ENCODE assay signal across 8 cellular contexts in genomic region chr5:178626484-178627258, GRCh38. TPM values are rescaled to one million over a fixed set of nuclear protein-coding genes. Genes with fewer than 3 reads are reported as not detected.
DNase-seq lines count a peak whose midpoint lies in the region; ATAC-seq, FAIRE-seq and TF ChIP-seq lines count a peak whose summit lies in the region.

Gene CLK4, minus strand, starts transcription at chr5:178627050. Its CDS starts 3,634 bp downstream, at chr5:178623416.

- H3K27me3 ChIP-seq in HUES64 (ENCODE audit: insufficient read depth, low read length), result peaks cover 25% of the 10 kb centered on the region
- H3K27me3 ChIP-seq in OCI-LY3 (ENCODE audit: low read depth, low read length), result no peaks in the 10 kb centered on the region
- no peaks in the 10 kb centered on the region for H3K27me3 ChIP-seq in endothelial cell of umbilical vein (ENCODE audit: control insufficient read depth in 2 of 2, insufficient read depth in 2 of 2, low read length in 2 of 2)

- H3K9ac ChIP-seq in HUES64 (ENCODE audit: low read depth, low read length), result peak within 1 kb of the TSS; percentile 94
- peak within 1 kb of the TSS; percentile 95 for H3K9ac ChIP-seq in OCI-LY3 (ENCODE audit: low read length)
- H3K9ac ChIP-seq in endothelial cell of umbilical vein (replicated peaks; ENCODE audit: extremely low read depth, insufficient read depth, low read length), result peak within 1 kb of the TSS; percentile 92

- TSS peak; percentile 38 for BruUV-seq in endothelial cell of umbilical vein (replicated peaks; lab: Mats Ljungman, UMichigan)

- POLR2A ChIA-PET in endothelial cell of umbilical vein (lab: Charles Lee), result interaction anchor here (0.6 kb wide), 1 partner anchor 398 kb away, joined by 3 read pairs; no protein-coding TSS in a partner anchor

- H4K20me1 ChIP-seq in OCI-LY3 (ENCODE audit: insufficient read depth, low read length) (peaks cover 26% of the 10 kb centered on the region), endothelial cell of umbilical vein (replicated peaks; ENCODE audit: control insufficient read depth, extremely low read depth, insufficient read depth, low read length) (no peaks in the 10 kb centered on the region)

- ATAC-seq in GM21515 (IDR thresholded peaks at IDR 0.05; ENCODE audit: unreplicated experiment), result peak; percentile 77

- WGBS in HUES64, result under 1% methylated on average over 70 of the region's 79 CpGs

- dilution Hi-C loops in endothelial cell of umbilical vein (cut with MboI; ENCODE audit: extremely low pct_ligation_motif_present, low sequenced_read_pairs), result no loop called here

- CTCF ChIA-PET in endothelial cell of umbilical vein (lab: Charles Lee), result no interaction called here

- FAIRE-seq in endothelial cell of umbilical vein (lab: Jason Lieb, UNC), result peak; percentile 84

- H3K4me3 ChIP-seq in HUES64 (ENCODE audit: low read length) (peak within 1 kb of the TSS; percentile 94), OCI-LY3 (ENCODE audit: low read length) (peak within 1 kb of the TSS; percentile 97), endothelial cell of umbilical vein (replicated peaks in 1 of 3; ENCODE audit: insufficient read depth in 1 of 3, low read depth in 1 of 3, low read length in 3 of 3) (peak within 1 kb of the TSS; percentile 90 to 97 (median 93))

- DNase-seq in D341Med (ENCODE audit: low spot score) (peak; percentile 97), endothelial cell of umbilical vein (ENCODE audit: low read depth, low spot score) (peak; percentile 92), middle frontal gyrus (ENCODE audit: extremely low spot score, low spot score) (peak; percentile 93)
- peak; percentile 98 for DNase-seq in activated CD8-positive, alpha-beta memory T cell treated with anti-CD3 and anti-CD28 coated beads, Interleukin-2, amount 50 U/mL, for 48 hours
- DNase-seq in stimulated activated CD8-positive, alpha-beta memory T cell treated with anti-CD3 and anti-CD28 coated beads, Interleukin-2, amount 100 ng/mL, for 1 hour (ENCODE audit: low read depth in 2 of 2), result peak; percentile 94 to 95

- peak; percentile 91 for TF ChIP-seq POLR2A in endothelial cell of umbilical vein (IDR thresholded peaks at IDR 0.05; ENCODE audit: low read depth, low read length)

- intact Hi-C loops in endothelial cell of umbilical vein (cut with micrococcal nuclease), result loop anchor here (1.0 to 10.0 kb wide), 7 partner anchors 16 to 926 kb away; partner anchors contain the start of genes RUFY1, ZNF354A and ZNF879

- H3K79me2 ChIP-seq in OCI-LY3 (ENCODE audit: low read length), result peaks cover 52% of the 10 kb centered on the region
- peaks cover 37% of the 10 kb centered on the region for H3K79me2 ChIP-seq in endothelial cell of umbilical vein (ENCODE audit: control insufficient read depth, insufficient read depth, low read length)

- H3K9me3 ChIP-seq in HUES64 (ENCODE audit: insufficient read depth, low read depth, low read length), result no peaks in the 10 kb centered on the region
- no peaks in the 10 kb centered on the region for H3K9me3 ChIP-seq in OCI-LY3 (ENCODE audit: insufficient read depth, low read length)
- H3K9me3 ChIP-seq in endothelial cell of umbilical vein (replicated peaks; ENCODE audit: control insufficient read depth, insufficient read depth, low read length), result no peaks in the 10 kb centered on the region

- H2AFZ ChIP-seq in OCI-LY3 (ENCODE audit: low read depth, low read length), result peak within 1 kb of the TSS; percentile 90
- H2AFZ ChIP-seq in endothelial cell of umbilical vein (ENCODE audit: low read depth, low read length), result peak within 1 kb of the TSS; percentile 91

- peaks cover 23% of the 10 kb centered on the region for H3K4me1 ChIP-seq in HUES64 (ENCODE audit: insufficient read depth, low read length)
- H3K4me1 ChIP-seq in OCI-LY3 (ENCODE audit: low read length), result peaks cover 28% of the 10 kb centered on the region
- H3K4me1 ChIP-seq in endothelial cell of umbilical vein (ENCODE audit: control insufficient read depth, extremely low read depth, insufficient read depth, low read length), result peaks cover 9% of the 10 kb centered on the region

- H3K9me1 ChIP-seq in endothelial cell of umbilical vein (replicated peaks; ENCODE audit: control insufficient read depth, extremely low read depth, insufficient read depth, low read length), result no peaks in the 10 kb centered on the region

- H3K27ac ChIP-seq in HUES64 (ENCODE audit: low read depth, low read length) (peak within 1 kb of the TSS; percentile 85), OCI-LY3 (ENCODE audit: low read length) (peak within 1 kb of the TSS; percentile 77), endothelial cell of umbilical vein (ENCODE audit: insufficient read depth, low read depth, low read length) (peak within 1 kb of the TSS; percentile 61)

- peak within 1 kb of the TSS; percentile 85 for H3K4me2 ChIP-seq in OCI-LY3 (ENCODE audit: low read length)
- H3K4me2 ChIP-seq in endothelial cell of umbilical vein (ENCODE audit: insufficient read depth, low read length), result peak within 1 kb of the TSS; percentile 98

- peaks cover 15% of the 10 kb centered on the region for H3K36me3 ChIP-seq in HUES64 (ENCODE audit: insufficient read depth, low read length)
- peaks cover 13% of the 10 kb centered on the region for H3K36me3 ChIP-seq in OCI-LY3 (replicated peaks; ENCODE audit: low read depth, low read length)
- peaks cover 1 to 6% of the 10 kb centered on the region in 2 experiments for H3K36me3 ChIP-seq in endothelial cell of umbilical vein (ENCODE audit: control insufficient read depth in 2 of 2, extremely low read depth in 1 of 2, insufficient read depth in 2 of 2, low read length in 2 of 2)

- TF ChIP-seq CTCF in OCI-LY3 (IDR thresholded peaks at IDR 0.05; ENCODE audit: low read depth, low read length), result no peak
- TF ChIP-seq CTCF in endothelial cell of umbilical vein (IDR thresholded peaks at IDR 0.05; ENCODE audit: extremely low read depth in 1 of 2, insufficient read depth in 1 of 2, low read depth in 1 of 2, low read length in 2 of 2), result no peak

TF ChIP-seq in endothelial cell of umbilical vein, 7 proteins besides CTCF, POLR2A, EP300 and RAD21:
- no peak for TF ChIP-seq FOS (IDR thresholded peaks at IDR 0.05; ENCODE audit: borderline replicate concordance, insufficient read depth, low read length)
- peak; percentile 86 for TF ChIP-seq POLR2AphosphoS5 (IDR thresholded peaks at IDR 0.05; ENCODE audit: insufficient read depth, low read depth, low read length)
- no peak for TF ChIP-seq MYC (IDR thresholded peaks at IDR 0.05; ENCODE audit: low read depth, low read length)
- TF ChIP-seq GATA2 (IDR thresholded peaks at IDR 0.05; ENCODE audit: insufficient read depth, insufficient read length, low read depth, low read length), result no peak
- peak; percentile 83 for TF ChIP-seq MAX (IDR thresholded peaks at IDR 0.05; ENCODE audit: insufficient read depth, insufficient read length)
- no peak for TF ChIP-seq EZH2 (IDR thresholded peaks at IDR 0.05; ENCODE audit: borderline replicate concordance, low read depth, low read length, severe bottlenecking)
- no peak for TF ChIP-seq JUN (IDR thresholded peaks at IDR 0.05; ENCODE audit: borderline replicate concordance, insufficient read depth, insufficient read length, low read depth)
TF ChIP-seq in endothelial cell of umbilical vein: peak in this region for 2.

RNA-seq across cellular contexts. Expression of gene CLK4, which starts in this region (rescaled TPM):
- 7.0 TPM for polyA plus RNA-seq in HUES64 (2013, experiment 1 of 2)
- polyA plus RNA-seq in HUES64 (2013, experiment 2 of 2), result 7.0 TPM
- 19.2 and 19.5 TPM in 2 replicates for total RNA-seq in endothelial cell of umbilical vein
- polyA plus RNA-seq in endothelial cell of umbilical vein, result 6.8 and 7.0 TPM in 2 replicates
- 4.0 and 4.4 TPM in 2 replicates for polyA plus RNA-seq in endothelial cell of umbilical vein (2011; cell fraction: cytosol; rRNA removed)
- 48.5 and 62.7 TPM in 2 replicates for polyA plus RNA-seq in endothelial cell of umbilical vein (2011; cell fraction: nucleus; rRNA removed)
- polyA plus RNA-seq in endothelial cell of umbilical vein (2012), result 6.2 and 6.6 TPM in 2 replicates
- 20.8 and 27.5 TPM in 2 replicates for polyA minus RNA-seq in endothelial cell of umbilical vein
- polyA minus RNA-seq in endothelial cell of umbilical vein (2011; cell fraction: cytosol; rRNA and poly(A)+ RNA removed), result 8.3 TPM
- polyA minus RNA-seq in endothelial cell of umbilical vein (2011; cell fraction: nucleus; rRNA and poly(A)+ RNA removed), result 50.5 and 85.9 TPM in 2 replicates

Comparison
In these comparisons a context has a peak if more than half of its experiments do, and no peak if none do; other contexts are left out.
1. Peak in every context shown above with its lines: DNase-seq, ATAC-seq, H3K4me3 ChIP-seq and H3K27ac ChIP-seq.